Comparison of ENCODE assay signal across 13 cellular contexts in genomic region chr1:22325531-22326371, GRCh38.
DNase-seq lines count a peak whose midpoint lies in the region; FAIRE-seq and TF ChIP-seq lines count a peak whose summit lies in the region.
"Had no signal": no experiment of that assay in that cellular context is flagged by ENCODE, and none has a peak within 500 bp of the region (broad histone marks: within the 10 kb centered on the region; RNA-seq: fewer than 3 reads in every experiment).

No MANE protein-coding gene starts in this region.

- H2BK120ac ChIP-seq in H1 (replicated peaks; ENCODE audit: low read depth, low read length): no peak overlapping the region

- no peaks in the 10 kb centered on the region for H3K79me1 ChIP-seq in H1 (ENCODE audit: low read depth, low read length)

- no peak overlapping the region for H3K14ac ChIP-seq in H1 (ENCODE audit: insufficient read length)

- H2AFZ ChIP-seq in H1 (ENCODE audit: low read length) (no peak overlapping the region), neural progenitor cell (replicated peaks) (no peak overlapping the region)

- no peak overlapping the region for H3K56ac ChIP-seq in H1 (replicated peaks; ENCODE audit: insufficient read length, low read depth, low read length)

- TF ChIP-seq EP300 in H1 (IDR thresholded peaks at IDR 0.05; ENCODE audit: borderline replicate concordance in 1 of 2, low read depth in 2 of 2, low read length in 2 of 2): no peak

- H3K4me1 Mint-ChIP-seq in neural progenitor cell (peaks cover 35% of the 10 kb centered on the region), type B pancreatic cell (ENCODE audit: unreplicated experiment) (peaks cover 43% of the 10 kb centered on the region)

- TF ChIP-seq CTCF in HEK293 (tag by site-specific recombination; IDR thresholded peaks at IDR 0.05): no peak
- no peak for TF ChIP-seq CTCF in H1 (IDR thresholded peaks at IDR 0.05; ENCODE audit: control extremely low read depth in 1 of 3, insufficient read depth in 1 of 3, low read depth in 1 of 3, low read length in 3 of 3)
- no peak for TF ChIP-seq CTCF in neural progenitor cell (IDR thresholded peaks at IDR 0.05)
- no peak for TF ChIP-seq CTCF in type B pancreatic cell (conservative IDR thresholded peaks at IDR 0.05)

- no peak for TF ChIP-seq POLR2A in H1 (IDR thresholded peaks at IDR 0.05; ENCODE audit: control extremely low read depth in 1 of 2, low read depth in 2 of 2, low read length in 2 of 2)

- H3K27ac ChIP-seq in HEK293 (ENCODE audit: extremely low read depth, low read depth, low read length) (no peak overlapping the region), H1 (ENCODE audit: low read depth, low read length) (no peak overlapping the region), neural progenitor cell (no peak overlapping the region)

- H3K23ac ChIP-seq in H1 (ENCODE audit: insufficient read length): no peak overlapping the region

- H3K9ac ChIP-seq in H1 (replicated peaks in 1 of 4; ENCODE audit: extremely low read depth in 1 of 4, low read depth in 3 of 4, low read length in 3 of 4): no peak overlapping the region
- H3K9ac ChIP-seq in neural progenitor cell: no peak overlapping the region

- H3K4me1 ChIP-seq in HEK293 (ENCODE audit: control insufficient read depth, insufficient read depth, low read length) (no peaks in the 10 kb centered on the region), H1 (replicated peaks in 1 of 4; ENCODE audit: control insufficient read depth in 3 of 4, insufficient read depth in 4 of 4, low read length in 3 of 4) (peaks cover 2 to 18% (median 9%) of the 10 kb centered on the region in 4 experiments), neural progenitor cell (no peaks in the 10 kb centered on the region)

- H3K23me2 ChIP-seq in H1 (ENCODE audit: low read depth, low read length): no peaks in the 10 kb centered on the region

- H2AK5ac ChIP-seq in H1 (ENCODE audit: low read depth, low read length): no peak overlapping the region

- H3F3A ChIP-seq in neural progenitor cell (ENCODE audit: low read depth): peaks cover 5% of the 10 kb centered on the region

- H4K20me1 ChIP-seq in H1 (replicated peaks in 1 of 2; ENCODE audit: control insufficient read depth in 1 of 2, insufficient read depth in 2 of 2, low read length in 2 of 2): no peaks in the 10 kb centered on the region
- H4K20me1 ChIP-seq in neural progenitor cell (ENCODE audit: low read depth): no peaks in the 10 kb centered on the region

- TF ChIP-seq RAD21 in H1 (IDR thresholded peaks at IDR 0.05 in 1 of 2, conservative IDR thresholded peaks at IDR 0.05 in 1 of 2; ENCODE audit: low read depth in 2 of 2, low read length in 2 of 2): no peak

- H4K8ac ChIP-seq in H1 (ENCODE audit: extremely low read depth, insufficient read depth, low read length): no peak overlapping the region

- H3K36me3 Mint-ChIP-seq in neural progenitor cell (no peaks in the 10 kb centered on the region), type B pancreatic cell (no peaks in the 10 kb centered on the region)

- H3K79me2 ChIP-seq in H1 (ENCODE audit: control insufficient read depth in 1 of 2, insufficient read depth in 2 of 2, low read length in 2 of 2): no peaks in the 10 kb centered on the region
- H3K79me2 ChIP-seq in neural progenitor cell (ENCODE audit: low read depth): no peaks in the 10 kb centered on the region

- H3K4me3 Mint-ChIP-seq in neural progenitor cell: peak overlapping the region; percentile 2
- no peak overlapping the region for H3K4me3 Mint-ChIP-seq in type B pancreatic cell

- POLR2A ChIA-PET in HEK293 (lab: Yijun Ruan, JAX) (no interaction called here), H1 (lab: Charles Lee; ENCODE audit: partially characterized antibody) (no interaction called here)

- H4K5ac ChIP-seq in H1 (ENCODE audit: insufficient read length, low read depth, low read length): no peak overlapping the region

- peak overlapping the region; percentile 9 for H3K18ac ChIP-seq in H1 (ENCODE audit: extremely low read depth, low read length)

- H3K9me3 Mint-ChIP-seq in neural progenitor cell (no peaks in the 10 kb centered on the region), type B pancreatic cell (no peaks in the 10 kb centered on the region)

- CTCF ChIA-PET in HEK293 (lab: Yijun Ruan, JAX): interaction anchor here (0.7 kb wide), 1 partner anchor 303 kb away, joined by 3 read pairs; no protein-coding TSS in a partner anchor
- CTCF ChIA-PET in H1 (lab: Charles Lee; ENCODE audit: partially characterized antibody): interaction anchor here (0.5 to 1.7 kb wide), 4 partner anchors 10 to 190 kb away, joined by 3 to 4 read pairs (median 4); no protein-coding TSS in a partner anchor

- no peak overlapping the region for H3K4me3 ChIP-seq in HEK293 (ENCODE audit: low read depth, low read length)
- H3K4me3 ChIP-seq in H1 (ENCODE audit: extremely low read depth in 1 of 4, insufficient read depth in 2 of 4, low read depth in 3 of 4, low read length in 4 of 4): no peak overlapping the region
- H3K4me3 ChIP-seq in neural progenitor cell: no peak overlapping the region

- peak overlapping the region; percentile 55; the same call in 1 of the 2 replicates for H2BK12ac ChIP-seq in H1 (ENCODE audit: low read depth, low read length)

- no peak overlapping the region for H3K4ac ChIP-seq in H1 (replicated peaks; ENCODE audit: insufficient read length, low read depth, low read length)

- H2BK5ac ChIP-seq in H1 (ENCODE audit: low read depth, low read length): no peak overlapping the region

- no peak for FAIRE-seq in H1 (lab: Jason Lieb, UNC)
- FAIRE-seq: H54 had no signal

- H3K27me3 ChIP-seq in H1 (replicated peaks in 1 of 4; ENCODE audit: control insufficient read depth in 3 of 4, extremely low read depth in 1 of 4, insufficient read depth in 3 of 4, low read length in 3 of 4) (no peaks in the 10 kb centered on the region), neural progenitor cell (no peaks in the 10 kb centered on the region)

- no peak overlapping the region for H4K91ac ChIP-seq in H1 (replicated peaks; ENCODE audit: insufficient read length, low read length)

- DNase-seq in H1 (ENCODE audit: low read depth in 1 of 2, low spot score in 2 of 2): peak in 1 of 2 experiments; percentile 38
- no peak for DNase-seq in neural progenitor cell (ENCODE audit: low spot score)
- peak; percentile 54 for DNase-seq in type B pancreatic cell (ENCODE audit: extremely low spot score, unreplicated experiment)
- no peak for DNase-seq in AG08396 (ENCODE audit: low spot score)
- no peak for DNase-seq in NCI-H1105 treated with DMSO at 0.1 percent for 48 hours (lab: John Stamatoyannopoulos, UW)
- no peak for DNase-seq in epidermal melanocyte (ENCODE audit: insufficient read length, low spot score)
- DNase-seq: IMR-90, Kasumi-1, NCI-H1930, NCI-H2171 treated with DMSO at 0.1 percent for 48 hours, NCI-H510A treated with DMSO at 0.1 percent for 48 hours had no signal

- H3K9me3 ChIP-seq in HEK293 (ENCODE audit: control insufficient read depth, insufficient read depth, low read depth, low read length) (no peaks in the 10 kb centered on the region), H1 (ENCODE audit: insufficient read depth in 2 of 2, low read depth in 1 of 2, low read length in 1 of 2) (no peaks in the 10 kb centered on the region), neural progenitor cell (ENCODE audit: low read depth) (no peaks in the 10 kb centered on the region)

- 91% methylated on average over 10 of the region's 10 CpGs; no CpG with 5 or more reads in 1 of the 2 experiments for WGBS in H1 (ENCODE audit: extremely low coverage in 1 of 2, insufficient coverage in 1 of 2, insufficient read length in 1 of 2, insufficient replicate concordance in 2 of 2, low coverage in 1 of 2, low lambda C conversion rate in 2 of 2, missing lambda C conversion rate in 1 of 2), 2 experiments

- H3K27ac Mint-ChIP-seq in neural progenitor cell: peak overlapping the region; percentile 39
- H3K27ac Mint-ChIP-seq in type B pancreatic cell: no peak overlapping the region

- no peak overlapping the region for H2BK15ac ChIP-seq in H1 (ENCODE audit: low read length)

- H3K36me3 ChIP-seq in HEK293 (ENCODE audit: control insufficient read depth in 2 of 2, insufficient read depth in 1 of 2, low read length in 2 of 2): no peaks in the 10 kb centered on the region
- H3K36me3 ChIP-seq in H1 (ENCODE audit: control insufficient read depth in 2 of 4, insufficient read depth in 4 of 4, low read length in 3 of 4): no peaks in the 10 kb centered on the region
- H3K36me3 ChIP-seq in neural progenitor cell: no peaks in the 10 kb centered on the region

- H3K27me3 Mint-ChIP-seq in neural progenitor cell (ENCODE audit: insufficient read depth, low read depth) (peaks cover 28% of the 10 kb centered on the region), type B pancreatic cell (no peaks in the 10 kb centered on the region)

- no peak overlapping the region for H3K4me2 ChIP-seq in H1 (ENCODE audit: insufficient read depth in 1 of 2, low read depth in 2 of 2, low read length in 2 of 2)
- no peak overlapping the region for H3K4me2 ChIP-seq in neural progenitor cell

- no peak overlapping the region for H2BK20ac ChIP-seq in H1 (ENCODE audit: low read length)

TF ChIP-seq in HEK293, 187 proteins besides CTCF, POLR2A, EP300 and RAD21:
- peak; percentile 71 for TF ChIP-seq ZIC2 (tag by site-specific recombination; IDR thresholded peaks at IDR 0.05)
- TF ChIP-seq IKZF3 (tag by site-specific recombination; IDR thresholded peaks at IDR 0.05): no peak

TF ChIP-seq in H1, 55 proteins besides CTCF, POLR2A, EP300 and RAD21:
- TF ChIP-seq POU5F1 (IDR thresholded peaks at IDR 0.05; ENCODE audit: low read depth, low read length): no peak
- TF ChIP-seq CBX5 (IDR thresholded peaks at IDR 0.05; ENCODE audit: low read depth, low read length): no peak
- no peak for TF ChIP-seq RNF2 (IDR thresholded peaks at IDR 0.05; ENCODE audit: borderline replicate concordance, low read depth, low read length, missing control alignments, poor library complexity, severe bottlenecking)
- TF ChIP-seq POLR2AphosphoS5 (IDR thresholded peaks at IDR 0.05; ENCODE audit: low read depth, low read length): no peak
- TF ChIP-seq USF2 (IDR thresholded peaks at IDR 0.05; ENCODE audit: low read length): no peak
- no peak for TF ChIP-seq SP1 (IDR thresholded peaks at IDR 0.05; ENCODE audit: low read depth, low read length)
- no peak for TF ChIP-seq JUND (IDR thresholded peaks at IDR 0.05; ENCODE audit: low read length)
- no peak for TF ChIP-seq CHD2 (IDR thresholded peaks at IDR 0.05; ENCODE audit: low read length)
